Comparison of ENCODE assay signal across 8 cellular contexts in the genomic region with DNA sequence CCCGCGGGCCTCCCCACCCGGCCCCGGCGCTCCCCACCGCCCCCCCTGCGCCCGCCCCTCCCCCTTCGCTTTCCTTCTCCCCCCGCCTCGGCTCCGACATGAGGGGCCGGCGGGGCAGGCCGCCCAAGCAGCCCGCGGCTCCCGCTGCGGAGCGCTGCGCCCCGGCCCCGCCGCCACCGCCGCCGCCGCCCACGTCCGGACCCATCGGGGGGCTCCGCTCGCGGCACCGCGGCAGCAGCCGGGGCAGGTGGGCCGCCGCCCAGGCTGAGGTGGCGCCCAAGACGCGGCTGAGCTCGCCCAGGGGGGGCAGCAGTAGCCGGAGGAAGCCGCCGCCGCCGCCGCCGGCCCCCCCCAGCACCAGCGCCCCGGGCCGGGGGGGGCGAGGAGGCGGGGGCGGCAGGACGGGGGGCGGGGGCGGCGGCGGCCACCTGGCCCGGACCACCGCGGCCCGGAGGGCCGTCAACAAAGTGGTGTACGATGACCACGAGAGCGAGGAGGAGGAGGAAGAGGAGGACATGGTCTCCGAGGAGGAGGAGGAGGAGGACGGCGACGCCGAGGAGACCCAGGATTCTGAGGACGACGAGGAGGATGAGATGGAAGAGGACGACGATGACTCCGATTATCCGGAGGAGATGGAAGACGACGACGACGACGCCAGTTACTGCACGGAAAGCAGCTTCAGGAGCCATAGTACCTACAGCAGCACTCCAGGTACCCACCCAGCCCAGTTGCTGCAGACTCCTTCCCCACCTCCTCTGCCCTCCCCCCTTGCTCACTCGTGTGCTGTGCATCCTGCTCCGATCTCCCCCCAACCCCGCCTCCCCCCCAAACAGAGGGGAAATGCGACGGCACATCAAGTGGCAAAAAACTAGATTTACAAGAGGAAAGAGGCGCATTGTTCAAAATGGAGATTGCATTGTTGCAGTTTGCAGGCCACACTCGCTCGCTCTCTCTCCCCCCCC. TPM values are rescaled to one million over a fixed set of nuclear protein-coding genes. Genes with fewer than 3 reads are reported as not detected.
DNase-seq lines count a peak whose midpoint lies in the region; ATAC-seq and TF ChIP-seq lines count a peak whose summit lies in the region.
"Not testable (repeated sequence)": the region's sequence is repeated elsewhere in the genome, so short reads cannot be mapped to it uniquely, and the experiment has no call there.

No MANE protein-coding gene starts in this region.

- ATAC-seq in GM21390 (IDR thresholded peaks at IDR 0.05; ENCODE audit: unreplicated experiment) = peak; percentile 30

- not testable (repeated sequence) for H3K9me3 Mint-ChIP-seq in CD4-positive, alpha-beta memory T cell

- H3K27ac Mint-ChIP-seq in CD4-positive, alpha-beta memory T cell = peak overlapping the region; percentile 96 to 99 (median 98)

- not testable (repeated sequence) for H3K9me3 ChIP-seq in CD4-positive, alpha-beta memory T cell (ENCODE audit: control insufficient read depth in 1 of 2, low read length in 2 of 2)

- H3K4me3 Mint-ChIP-seq in CD4-positive, alpha-beta memory T cell = peak overlapping the region; percentile 91 to 100 (median 95)

- peaks cover 0 to 11% of the 10 kb centered on the region in 2 donors for H3K36me3 Mint-ChIP-seq in CD4-positive, alpha-beta memory T cell

- peaks cover 48% of the 10 kb centered on the region for H3K4me1 ChIP-seq in CD4-positive, alpha-beta memory T cell (ENCODE audit: insufficient read depth, low read length)

- DNase-seq in CD4-positive, alpha-beta memory T cell = peak; percentile 67 to 86 (median 72)
- DNase-seq in HK-2 (ENCODE audit: unreplicated experiment) = peak; percentile 49
- DNase-seq in RKO (ENCODE audit: low spot score) = peak; percentile 57
- DNase-seq in activated T-cell treated with anti-CD3 and anti-CD28 coated beads, Interleukin-2, amount 50 U/mL, for 48 hours = peak; percentile 68 to 77
- not testable (repeated sequence) for DNase-seq in epithelial cell of proximal tubule (ENCODE audit: low read depth)
- DNase-seq in midbrain (lab: John Stamatoyannopoulos, UW) = peak; percentile 42
- peak; percentile 7 for DNase-seq in stimulated activated CD8-positive, alpha-beta memory T cell treated with anti-CD3 and anti-CD28 coated beads, Interleukin-12 subunit alpha, Interleukin-12 subunit beta, amount 100 ng/mL, for 24 hours (ENCODE audit: extremely low read depth)

- POLR2A ChIA-PET in CD4-positive, alpha-beta memory T cell (lab: Charles Lee; ENCODE audit: partially characterized antibody) = interaction anchor here (0.8 to 2.5 kb wide), 6 partner anchors 30 to 447 kb away, joined by 3 to 12 read pairs (median 5); a partner anchor contains a TSS

- intact Hi-C loops in CD4-positive, alpha-beta memory T cell (cut with micrococcal nuclease) = loop anchor here (1.0 to 5.0 kb wide), 3 partner anchors 35 to 449 kb away; a partner anchor contains a TSS

- CTCF ChIA-PET in CD4-positive, alpha-beta memory T cell (lab: Charles Lee; ENCODE audit: partially characterized antibody) = interaction anchor here (1.0 to 1.5 kb wide), 2 partner anchors 16 to 28 kb away, joined by 3 to 4 read pairs; no protein-coding TSS in a partner anchor

- H3K27ac ChIP-seq in CD4-positive, alpha-beta memory T cell (ENCODE audit: low read depth, low read length) = peak overlapping the region; percentile 46

- not testable (repeated sequence) for TF ChIP-seq CTCF in epithelial cell of proximal tubule (conservative IDR thresholded peaks at IDR 0.05; ENCODE audit: low read depth, low read length)

- not testable (repeated sequence) for H3K27me3 Mint-ChIP-seq in CD4-positive, alpha-beta memory T cell

- H3K4me1 Mint-ChIP-seq in CD4-positive, alpha-beta memory T cell = peaks cover 26 to 54% (median 38%) of the 10 kb centered on the region in 4 donors

- peak overlapping the region; percentile 29 to 75 for H3K4me3 ChIP-seq in CD4-positive, alpha-beta memory T cell (ENCODE audit: low read length in 2 of 2)
- H3K4me3 ChIP-seq in epithelial cell of proximal tubule (ENCODE audit: low read depth, low read length) = peak overlapping the region; percentile 83

- H3K27me3 ChIP-seq in CD4-positive, alpha-beta memory T cell (ENCODE audit: insufficient read depth, low read length) = not testable (repeated sequence)

- not testable (repeated sequence) for H3K36me3 ChIP-seq in CD4-positive, alpha-beta memory T cell (ENCODE audit: insufficient read depth, low read length)

RNA-seq across cellular contexts. Expression of a gene that starts 0.6 kb away (rescaled TPM):
- total RNA-seq in CD4-positive, alpha-beta memory T cell = 100 to 1,000 TPM; 182 to 187 TPM
- polyA plus RNA-seq in CD4-positive, alpha-beta memory T cell = 10 to 100 TPM in 1 of 2 donors, 1 to 10 TPM in 1; 2.4 to 29.6 TPM
- total RNA-seq in epithelial cell of proximal tubule = 27.8 and 38.0 TPM in 2 replicates
